11 cellular contexts compared by ENCODE assay signal in the genomic region with DNA sequence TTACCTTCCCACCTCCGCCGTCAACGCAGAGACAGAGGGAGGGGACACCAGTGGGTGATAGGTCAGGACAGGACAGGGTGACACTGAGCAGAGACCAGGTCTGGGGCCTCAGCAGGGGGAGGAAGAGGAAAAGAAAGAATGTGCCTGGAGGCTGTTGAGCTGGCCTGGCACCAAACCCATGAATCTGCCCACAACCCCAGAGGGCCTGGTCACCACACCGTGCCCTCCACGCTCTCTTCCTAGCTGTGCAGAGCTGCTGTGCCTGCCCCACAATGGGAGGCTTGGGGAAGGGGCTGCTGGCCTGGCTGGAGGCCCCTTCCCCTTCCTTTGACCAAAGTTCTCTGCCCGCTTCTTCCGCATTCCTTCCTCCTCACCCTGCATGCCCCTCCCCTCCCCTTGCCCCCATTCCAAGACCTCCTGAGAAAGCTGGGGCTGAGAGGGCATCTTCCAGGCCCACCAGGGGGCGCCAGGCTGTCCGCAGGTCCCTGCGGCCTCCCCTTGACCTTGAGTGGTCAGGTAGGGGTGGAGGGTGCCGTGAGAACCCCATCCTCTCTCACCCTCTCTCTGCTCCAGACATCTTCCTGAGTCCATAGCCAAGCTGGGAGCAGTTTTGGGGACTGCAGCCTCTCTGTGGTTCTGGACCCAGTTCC. TPM values are rescaled to one million over a fixed set of nuclear protein-coding genes. Genes with fewer than 3 reads are reported as not detected.
A peak's percentile ranks its signal among the peaks of the same experiment; 100 is the strongest.
DNase-seq lines count a peak whose midpoint lies in the region; ATAC-seq, FAIRE-seq and TF ChIP-seq lines count a peak whose summit lies in the region.
"Had no signal": no experiment of that assay in that cellular context is flagged by ENCODE, and none has a peak within 500 bp of the region (broad histone marks: within the 10 kb centered on the region; RNA-seq: fewer than 3 reads in every experiment).

No MANE protein-coding gene starts in this region.

- WGBS in H1 (ENCODE audit: extremely low coverage in 1 of 2, insufficient coverage in 1 of 2, insufficient read length in 1 of 2, insufficient replicate concordance in 2 of 2, low coverage in 1 of 2, low lambda C conversion rate in 2 of 2, missing lambda C conversion rate in 1 of 2), 2 experiments = 60% methylated on average over 8 of the region's 11 CpGs; no CpG with 5 or more reads in 1 of the 2 experiments

- intact Hi-C loops in activated CD4-positive, alpha-beta T cell treated with anti-CD3 and anti-CD28 coated beads, Interleukin-2, amount 10 ng/mL, durations not matched to agents 24 days and 14 days (cut with micrococcal nuclease) = no loop called here

- peaks cover 0 to 4% of the 10 kb centered on the region in 2 experiments; a peak in 2 of 4 replicates for H3K79me2 ChIP-seq in H1 (ENCODE audit: control insufficient read depth in 1 of 2, insufficient read depth in 2 of 2, low read length in 2 of 2)

- no peak overlapping the region for H3K4ac ChIP-seq in H1 (replicated peaks; ENCODE audit: insufficient read length, low read depth, low read length)

- H3K27ac ChIP-seq in H1 (ENCODE audit: low read depth, low read length) = no peak overlapping the region

- no peak for TF ChIP-seq POLR2A in H1 (IDR thresholded peaks at IDR 0.05; ENCODE audit: control extremely low read depth in 1 of 2, low read depth in 2 of 2, low read length in 2 of 2)

- no peak overlapping the region for H4K91ac ChIP-seq in H1 (replicated peaks; ENCODE audit: insufficient read length, low read length)

- H3K14ac ChIP-seq in H1 (ENCODE audit: insufficient read length) = no peak overlapping the region

- H3K79me1 ChIP-seq in H1 (ENCODE audit: low read depth, low read length) = peaks cover 9% of the 10 kb centered on the region; the same call in 1 of the 2 replicates

- H2BK12ac ChIP-seq in H1 (ENCODE audit: low read depth, low read length) = peak overlapping the region; percentile 75; the same call in 1 of the 2 replicates

- no peak overlapping the region for H3K4me3 Mint-ChIP-seq in activated CD4-positive, alpha-beta T cell treated with anti-CD3 and anti-CD28 coated beads, Interleukin-2, amount 10 ng/mL, durations not matched to agents 24 days and 14 days

- POLR2A ChIA-PET in H1 (lab: Charles Lee; ENCODE audit: partially characterized antibody) = interaction anchor here (1.0 to 1.3 kb wide), 6 partner anchors 16 to 88 kb away, joined by 3 to 5 read pairs (median 4); no protein-coding TSS in a partner anchor

- H3K36me3 ChIP-seq in H1 (ENCODE audit: control insufficient read depth in 2 of 4, insufficient read depth in 4 of 4, low read length in 3 of 4) = peaks cover 0 to 3% (median 0%) of the 10 kb centered on the region in 4 experiments; a peak in 2 of 8 replicates

- H3K4me1 ChIP-seq in H1 (replicated peaks in 1 of 4; ENCODE audit: control insufficient read depth in 3 of 4, insufficient read depth in 4 of 4, low read length in 3 of 4) = peaks cover 4 to 21% (median 6%) of the 10 kb centered on the region in 4 experiments; a peak in 6 of 7 replicates

- H3K9me3 ChIP-seq in H1 (ENCODE audit: insufficient read depth in 2 of 2, low read depth in 1 of 2, low read length in 1 of 2) = 0 out of 4 replicates have a peak, but pooled peaks cover 0 to 5% of the 10 kb centered on the region in 2 experiments

- no peaks in the 10 kb centered on the region for H3K9me3 Mint-ChIP-seq in activated CD4-positive, alpha-beta T cell treated with anti-CD3 and anti-CD28 coated beads, Interleukin-2, amount 10 ng/mL, durations not matched to agents 24 days and 14 days
- H3K9me3 Mint-ChIP-seq: T-cell had no signal

- H3K23me2 ChIP-seq in H1 (ENCODE audit: low read depth, low read length) = peaks cover 10% of the 10 kb centered on the region; the same call in 1 of the 2 replicates

- peak; percentile 58 to 74 for TF ChIP-seq RAD21 in H1 (IDR thresholded peaks at IDR 0.05 in 1 of 2, conservative IDR thresholded peaks at IDR 0.05 in 1 of 2; ENCODE audit: low read depth in 2 of 2, low read length in 2 of 2)

- no peak for TF ChIP-seq EP300 in H1 (IDR thresholded peaks at IDR 0.05; ENCODE audit: borderline replicate concordance in 1 of 2, low read depth in 2 of 2, low read length in 2 of 2)

- H3K56ac ChIP-seq in H1 (replicated peaks; ENCODE audit: insufficient read length, low read depth, low read length) = no peak overlapping the region

- ATAC-seq in GM18519 (IDR thresholded peaks at IDR 0.05; ENCODE audit: low FRiP score, unreplicated experiment) = no peak
- ATAC-seq in activated CD4-positive, CD25-positive, alpha-beta regulatory T cell treated with anti-CD3 and anti-CD28 coated beads, Interleukin-2, amount 50 U/mL, for 24 hours = no peak
- ATAC-seq: T-cell had no signal

- H3K4me2 ChIP-seq in H1 (ENCODE audit: insufficient read depth in 1 of 2, low read depth in 2 of 2, low read length in 2 of 2) = no peak overlapping the region; a peak in 2 of 4 replicates

- peak; percentile 81 to 87 (median 83) for TF ChIP-seq CTCF in H1 (IDR thresholded peaks at IDR 0.05; ENCODE audit: control extremely low read depth in 1 of 3, insufficient read depth in 1 of 3, low read depth in 1 of 3, low read length in 3 of 3)

- H2BK5ac ChIP-seq in H1 (ENCODE audit: low read depth, low read length) = peak overlapping the region; percentile 6; the same call in 1 of the 2 replicates

- H4K20me1 ChIP-seq in H1 (replicated peaks in 1 of 2; ENCODE audit: control insufficient read depth in 1 of 2, insufficient read depth in 2 of 2, low read length in 2 of 2) = peaks cover 0 to 17% of the 10 kb centered on the region in 2 experiments

- no peak overlapping the region for H2BK15ac ChIP-seq in H1 (ENCODE audit: low read length)

- no peaks in the 10 kb centered on the region for H3K36me3 Mint-ChIP-seq in activated CD4-positive, alpha-beta T cell treated with anti-CD3 and anti-CD28 coated beads, Interleukin-2, amount 10 ng/mL, durations not matched to agents 24 days and 14 days (ENCODE audit: low read depth)
- H3K36me3 Mint-ChIP-seq: T-cell had no signal

- H3K4me3 ChIP-seq in H1 (ENCODE audit: extremely low read depth in 1 of 4, insufficient read depth in 2 of 4, low read depth in 3 of 4, low read length in 4 of 4) = peak overlapping the region in 1 of 4 experiments; percentile 19; a peak in 2 of 8 replicates

- peak; percentile 64 for DNase-seq in activated CD4-positive, alpha-beta T cell treated with anti-CD3 and anti-CD28 coated beads, Interleukin-2, amount 10 ng/mL, durations not matched to agents 24 days and 14 days
- DNase-seq in activated CD4-positive, alpha-beta T cell treated with anti-CD3 and anti-CD28 coated beads for 1 hour = no peak
- DNase-seq in NAMALWA (ENCODE audit: low spot score) (peak; percentile 28), H1 (ENCODE audit: low read depth in 1 of 2, low spot score in 2 of 2) (peak; percentile 41 to 86), retina (peak; percentile 58), kidney glomerular epithelial cell (lab: John Stamatoyannopoulos, UW) (no peak)
- DNase-seq: COR-L47, T-cell had no signal

- H3K4me1 Mint-ChIP-seq in activated CD4-positive, alpha-beta T cell treated with anti-CD3 and anti-CD28 coated beads, Interleukin-2, amount 10 ng/mL, durations not matched to agents 24 days and 14 days = peaks cover 3% of the 10 kb centered on the region

- no peak overlapping the region for H2AK5ac ChIP-seq in H1 (ENCODE audit: low read depth, low read length)

- H3K27ac Mint-ChIP-seq in activated CD4-positive, alpha-beta T cell treated with anti-CD3 and anti-CD28 coated beads, Interleukin-2, amount 10 ng/mL, durations not matched to agents 24 days and 14 days = no peak overlapping the region
- H3K27ac Mint-ChIP-seq: T-cell had no signal

- H4K8ac ChIP-seq in H1 (ENCODE audit: extremely low read depth, insufficient read depth, low read length) = peak overlapping the region; percentile 38; the same call in 1 of the 2 replicates

- no peak for FAIRE-seq in H1 (lab: Jason Lieb, UNC)

- H3K27me3 Mint-ChIP-seq in activated CD4-positive, alpha-beta T cell treated with anti-CD3 and anti-CD28 coated beads, Interleukin-2, amount 10 ng/mL, durations not matched to agents 24 days and 14 days = peaks cover 39% of the 10 kb centered on the region

- H3K27me3 ChIP-seq in H1 (replicated peaks in 1 of 4; ENCODE audit: control insufficient read depth in 3 of 4, extremely low read depth in 1 of 4, insufficient read depth in 3 of 4, low read length in 3 of 4) = peaks cover 30 to 53% (median 48%) of the 10 kb centered on the region in 4 experiments

- no peak overlapping the region for H2AFZ ChIP-seq in H1 (ENCODE audit: low read length)

- CTCF ChIA-PET in H1 (lab: Charles Lee; ENCODE audit: partially characterized antibody) = interaction anchor here (0.7 to 5.3 kb wide), 33 partner anchors 9 to 465 kb away, joined by 3 to 47 read pairs (median 4); partner anchors contain the start of gene CACNA1I

- H3K9ac ChIP-seq in H1 (replicated peaks in 1 of 4; ENCODE audit: extremely low read depth in 1 of 4, low read depth in 3 of 4, low read length in 3 of 4) = no peak overlapping the region

- no peak overlapping the region for H3K23ac ChIP-seq in H1 (ENCODE audit: insufficient read length)

- no peak overlapping the region for H2BK120ac ChIP-seq in H1 (replicated peaks; ENCODE audit: low read depth, low read length)

- H2BK20ac ChIP-seq in H1 (ENCODE audit: low read length) = 0 out of 2 replicates have a peak overlapping the region, but pooled peaks have one; percentile 43

- H4K5ac ChIP-seq in H1 (ENCODE audit: insufficient read length, low read depth, low read length) = no peak overlapping the region

- H3K18ac ChIP-seq in H1 (ENCODE audit: extremely low read depth, low read length) = no peak overlapping the region; the same call in 1 of the 2 replicates

RNA-seq across cellular contexts. Expression of gene CACNA1I, which starts 11.0 kb away (rescaled TPM):
- total RNA-seq in activated CD4-positive, alpha-beta T cell treated with anti-CD3 and anti-CD28 coated beads, Interleukin-2, amount 10 ng/mL, durations not matched to agents 24 days and 14 days = 0.05 and 0.07 TPM in 2 replicates
- total RNA-seq in H1 (2021; fragmentation: NEBNext Ultra II Directional; extraction: Animal tissue kit (Norgen Biotek cat#: 25700)) = 1.2 and 1.3 TPM in 2 replicates
- 0.77 and 1.3 TPM in 2 replicates for polyA plus RNA-seq in H1 (2011; rRNA removed)
- 1.2 TPM for polyA plus RNA-seq in H1 (2011; cell fraction: cytosol; rRNA removed)
- polyA plus RNA-seq in H1 (2011; cell fraction: nucleus; rRNA removed) = 7.1 TPM
- 0.91 to 1.4 TPM (median 1.2 TPM) in 4 replicates for polyA plus RNA-seq in H1 (2012, experiment 1 of 2)
- 0.71 TPM for polyA plus RNA-seq in H1 (2012, experiment 2 of 2)
- polyA plus RNA-seq in H1 (2013, experiment 1 of 2) = 1.3 TPM
- polyA plus RNA-seq in H1 (2013, experiment 2 of 2) = 1.3 TPM
- polyA minus RNA-seq in H1 (2011; rRNA and poly(A)+ RNA removed) = 1.00 and 1.3 TPM in 2 replicates
- 0.95 TPM for polyA minus RNA-seq in H1 (2011; cell fraction: cytosol; rRNA and poly(A)+ RNA removed)
- polyA minus RNA-seq in H1 (2011; cell fraction: nucleus; rRNA and poly(A)+ RNA removed) = 1.6 TPM
- total RNA-seq: LHCN-M2 had no signal

RNA-seq across cellular contexts. Expression of gene RPS19BP1, which starts 27.0 kb away (rescaled TPM):
- total RNA-seq in activated CD4-positive, alpha-beta T cell treated with anti-CD3 and anti-CD28 coated beads, Interleukin-2, amount 10 ng/mL, durations not matched to agents 24 days and 14 days = 96.2 and 96.9 TPM in 2 replicates
- total RNA-seq in H1 (2021; fragmentation: NEBNext Ultra II Directional; extraction: Animal tissue kit (Norgen Biotek cat#: 25700)) = 77.5 and 77.9 TPM in 2 replicates
- polyA plus RNA-seq in H1 (2011; rRNA removed) = 97.9 and 120 TPM in 2 replicates
- 120 TPM for polyA plus RNA-seq in H1 (2011; cell fraction: cytosol; rRNA removed)
- polyA plus RNA-seq in H1 (2011; cell fraction: nucleus; rRNA removed) = 94.6 TPM
- 79.6 to 99.4 TPM (median 89.0 TPM) in 4 replicates for polyA plus RNA-seq in H1 (2012, experiment 1 of 2)
- 100 TPM for polyA plus RNA-seq in H1 (2012, experiment 2 of 2)
- 71.2 TPM for polyA plus RNA-seq in H1 (2013, experiment 1 of 2)
- polyA plus RNA-seq in H1 (2013, experiment 2 of 2) = 71.6 TPM
- polyA minus RNA-seq in H1 (2011; rRNA and poly(A)+ RNA removed) = 7.8 and 8.1 TPM in 2 replicates
- 16.2 TPM for polyA minus RNA-seq in H1 (2011; cell fraction: cytosol; rRNA and poly(A)+ RNA removed)
- 23.8 TPM for polyA minus RNA-seq in H1 (2011; cell fraction: nucleus; rRNA and poly(A)+ RNA removed)

RNA-seq across cellular contexts. Expression of gene ATF4, which starts 39.2 kb away (rescaled TPM):
- total RNA-seq in activated CD4-positive, alpha-beta T cell treated with anti-CD3 and anti-CD28 coated beads, Interleukin-2, amount 10 ng/mL, durations not matched to agents 24 days and 14 days = 392 and 393 TPM in 2 replicates
- 543 and 553 TPM in 2 replicates for total RNA-seq in H1 (2021; fragmentation: NEBNext Ultra II Directional; extraction: Animal tissue kit (Norgen Biotek cat#: 25700))
- polyA plus RNA-seq in H1 (2011; rRNA removed) = 685 and 704 TPM in 2 replicates
- polyA plus RNA-seq in H1 (2011; cell fraction: cytosol; rRNA removed) = 868 TPM
- polyA plus RNA-seq in H1 (2011; cell fraction: nucleus; rRNA removed) = 703 TPM
- polyA plus RNA-seq in H1 (2012, experiment 1 of 2) = 598 to 685 TPM (median 617 TPM) in 4 replicates
- polyA plus RNA-seq in H1 (2012, experiment 2 of 2) = 699 TPM
- 476 TPM for polyA plus RNA-seq in H1 (2013, experiment 1 of 2)
- polyA plus RNA-seq in H1 (2013, experiment 2 of 2) = 475 TPM
- polyA minus RNA-seq in H1 (2011; rRNA and poly(A)+ RNA removed) = 314 and 359 TPM in 2 replicates
- polyA minus RNA-seq in H1 (2011; cell fraction: cytosol; rRNA and poly(A)+ RNA removed) = 150 TPM
- polyA minus RNA-seq in H1 (2011; cell fraction: nucleus; rRNA and poly(A)+ RNA removed) = 255 TPM

RNA-seq across cellular contexts. Expression of gene MIEF1, which starts 57.5 kb away (rescaled TPM):
- 53.7 and 54.8 TPM in 2 replicates for total RNA-seq in activated CD4-positive, alpha-beta T cell treated with anti-CD3 and anti-CD28 coated beads, Interleukin-2, amount 10 ng/mL, durations not matched to agents 24 days and 14 days
- 31.4 and 32.7 TPM in 2 replicates for total RNA-seq in H1 (2021; fragmentation: NEBNext Ultra II Directional; extraction: Animal tissue kit (Norgen Biotek cat#: 25700))
- polyA plus RNA-seq in H1 (2011; rRNA removed) = 16.8 and 21.0 TPM in 2 replicates
- polyA plus RNA-seq in H1 (2011; cell fraction: cytosol; rRNA removed) = 16.4 TPM
- 18.5 TPM for polyA plus RNA-seq in H1 (2011; cell fraction: nucleus; rRNA removed)
- polyA plus RNA-seq in H1 (2012, experiment 1 of 2) = 22.0 to 25.2 TPM (median 22.9 TPM) in 4 replicates
- 14.3 TPM for polyA plus RNA-seq in H1 (2012, experiment 2 of 2)
- polyA plus RNA-seq in H1 (2013, experiment 1 of 2) = 18.5 TPM
- 18.4 TPM for polyA plus RNA-seq in H1 (2013, experiment 2 of 2)
- 36.0 and 36.1 TPM in 2 replicates for polyA minus RNA-seq in H1 (2011; rRNA and poly(A)+ RNA removed)
- 17.9 TPM for polyA minus RNA-seq in H1 (2011; cell fraction: cytosol; rRNA and poly(A)+ RNA removed)
- polyA minus RNA-seq in H1 (2011; cell fraction: nucleus; rRNA and poly(A)+ RNA removed) = 17.9 TPM

Comparison
In these comparisons a context has a peak if more than half of its experiments do, and no peak if none do; other contexts are left out.
1. DNase-seq: peak in activated CD4-positive, alpha-beta T cell treated with anti-CD3 and anti-CD28 coated beads, Interleukin-2, amount 10 ng/mL, durations not matched to agents 24 days and 14 days (single experiment), NAMALWA (single experiment), H1 (2 of 2) and retina (single experiment); none in activated CD4-positive, alpha-beta T cell treated with anti-CD3 and anti-CD28 coated beads for 1 hour (single experiment) and kidney glomerular epithelial cell (single experiment).